Comparison of ENCODE assay signal across 29 cellular contexts in genomic region chr10:96422525-96422924, GRCh38.
"Had no signal": no experiment of that assay in that cellular context is flagged by ENCODE, and none has a peak within 500 bp of the region (broad histone marks: within the 10 kb centered on the region; RNA-seq: fewer than 3 reads in every experiment).

No MANE protein-coding gene starts in this region.

- H3K27ac Mint-ChIP-seq: activated B cell treated with CpG ODN at 0.5 μM for 24 hours; activated CD4-positive, alpha-beta memory T cell treated with anti-CD3 and anti-CD28 coated beads, Interleukin-2, amount 10 ng/mL, durations not matched to agents 7 days and 5 days; activated naive CD4-positive, alpha-beta T cell treated with anti-CD3 and anti-CD28 coated beads, Interleukin-2, amount 50 U/mL, for 24 hours; activated naive CD8-positive, alpha-beta T cell treated with anti-CD3 and anti-CD28 coated beads, Interleukin-2, amount 10 ng/mL, durations not matched to agents 7 days and 5 days; activated T-cell treated with anti-CD3 and anti-CD28 coated beads, Interleukin-2, amount 50 U/mL, for 24 hours; activated T-helper 2 cell treated with anti-CD3 and anti-CD28 coated beads, Interferon-gamma antibody, Interleukin-2, Interleukin-4, amounts not matched to agents 10 μg/mL and 5 μg/mL and 100 μg/mL, durations not matched to agents 14 hours and 24 hours and 36 hours; T-helper 2 cell treated with Interferon-gamma antibody and Interleukin-4, amounts not matched to agents 5 μg/mL and 100 μg/mL, for 36 hours had no signal

- H3K27ac ChIP-seq: ascending aorta, cardiac muscle cell, KMS-11, PC-9, RWPE1 had no signal

- DNase-seq: activated B cell treated with CpG ODN at 0.5 μM for 24 hours; activated CD4-positive, alpha-beta memory T cell treated with anti-CD3 and anti-CD28 coated beads, Interleukin-2, amount 10 ng/mL, durations not matched to agents 7 days and 5 days; activated CD4-positive, alpha-beta T cell treated with anti-CD3 and anti-CD28 coated beads for 48 hours; activated CD4-positive, CD25-positive, alpha-beta regulatory T cell treated with anti-CD3 and anti-CD28 coated beads, Interleukin-2, amount 50 U/mL, for 72 hours; activated gamma-delta T cell; activated naive CD4-positive, alpha-beta T cell treated with Interleukin-2 at 50 U/mL for 16 hours; activated naive CD8-positive, alpha-beta T cell treated with anti-CD3 and anti-CD28 coated beads, Interleukin-2, amount 10 ng/mL, durations not matched to agents 7 days and 5 days; activated T-cell treated with anti-CD3 and anti-CD28 coated beads, Interleukin-2, amount 50 U/mL, for 24 hours; amygdala; NCI-H1105 treated with DMSO at 0.1 percent for 48 hours; NCI-H1436; NCI-H1694; NCI-H1930; NCI-H2081 treated with DMSO at 0.1 percent for 48 hours; NCI-H226; NCI-H446 treated with DMSO at 0.1 percent for 48 hours; NCI-H524; NCI-H69; NCI-H82; PC-9; SIG-M5; SW 1271 had no signal

- H3K36me3 Mint-ChIP-seq: activated naive CD4-positive, alpha-beta T cell treated with anti-CD3 and anti-CD28 coated beads, Interleukin-2, amount 50 U/mL, for 24 hours; activated naive CD8-positive, alpha-beta T cell treated with anti-CD3 and anti-CD28 coated beads, Interleukin-2, amount 10 ng/mL, durations not matched to agents 7 days and 5 days had no signal

- H3K4me1 Mint-ChIP-seq: activated B cell treated with CpG ODN at 0.5 μM for 24 hours; activated CD4-positive, alpha-beta memory T cell treated with anti-CD3 and anti-CD28 coated beads, Interleukin-2, amount 10 ng/mL, durations not matched to agents 7 days and 5 days; activated naive CD4-positive, alpha-beta T cell treated with anti-CD3 and anti-CD28 coated beads, Interleukin-2, amount 50 U/mL, for 24 hours; activated naive CD8-positive, alpha-beta T cell treated with anti-CD3 and anti-CD28 coated beads, Interleukin-2, amount 10 ng/mL, durations not matched to agents 7 days and 5 days had no signal

- H3K4me3 Mint-ChIP-seq: activated B cell treated with CpG ODN at 0.5 μM for 24 hours; activated CD4-positive, alpha-beta memory T cell treated with anti-CD3 and anti-CD28 coated beads, Interleukin-2, amount 10 ng/mL, durations not matched to agents 7 days and 5 days; activated naive CD4-positive, alpha-beta T cell treated with anti-CD3 and anti-CD28 coated beads, Interleukin-2, amount 50 U/mL, for 24 hours; activated naive CD8-positive, alpha-beta T cell treated with anti-CD3 and anti-CD28 coated beads, Interleukin-2, amount 10 ng/mL, durations not matched to agents 7 days and 5 days; activated T-cell treated with anti-CD3 and anti-CD28 coated beads, Interleukin-2, amount 50 U/mL, for 24 hours; T-helper 2 cell treated with Interferon-gamma antibody and Interleukin-4, amounts not matched to agents 5 μg/mL and 100 μg/mL, for 36 hours had no signal

- H3K9me3 Mint-ChIP-seq: activated B cell treated with CpG ODN at 0.5 μM for 24 hours; activated CD4-positive, alpha-beta memory T cell treated with anti-CD3 and anti-CD28 coated beads, Interleukin-2, amount 10 ng/mL, durations not matched to agents 7 days and 5 days; activated naive CD4-positive, alpha-beta T cell treated with anti-CD3 and anti-CD28 coated beads, Interleukin-2, amount 50 U/mL, for 24 hours; activated naive CD8-positive, alpha-beta T cell treated with anti-CD3 and anti-CD28 coated beads, Interleukin-2, amount 10 ng/mL, durations not matched to agents 7 days and 5 days; activated T-cell treated with anti-CD3 and anti-CD28 coated beads, Interleukin-2, amount 50 U/mL, for 24 hours; activated T-helper 2 cell treated with anti-CD3 and anti-CD28 coated beads, Interferon-gamma antibody, Interleukin-2, Interleukin-4, amounts not matched to agents 10 μg/mL and 5 μg/mL and 100 μg/mL, durations not matched to agents 14 hours and 24 hours and 36 hours; T-helper 2 cell treated with Interferon-gamma antibody and Interleukin-4, amounts not matched to agents 5 μg/mL and 100 μg/mL, for 36 hours had no signal
